Comparison of ENCODE assay signal across 12 cellular contexts in genomic region chr14:61564623-61565091, GRCh38.
DNase-seq lines count a peak whose midpoint lies in the region; ATAC-seq and TF ChIP-seq lines count a peak whose summit lies in the region.
"Had no signal": no experiment of that assay in that cellular context is flagged by ENCODE, and none has a peak within 500 bp of the region (broad histone marks: within the 10 kb centered on the region; RNA-seq: fewer than 3 reads in every experiment).

No MANE protein-coding gene starts in this region.

- H3K4me2 ChIP-seq in mesendoderm (ENCODE audit: low read length): no peak overlapping the region

- H3K27me3 ChIP-seq in mesendoderm (ENCODE audit: insufficient read depth, low read length, poor library complexity): no peaks in the 10 kb centered on the region

- H3K36me3 ChIP-seq in mesendoderm (ENCODE audit: control insufficient read depth, insufficient read depth, low read length): no peaks in the 10 kb centered on the region

- H3K18ac ChIP-seq in mesendoderm (ENCODE audit: low read length): no peak overlapping the region

- H2AK5ac ChIP-seq in mesendoderm (ENCODE audit: low read length): no peak overlapping the region

- TF ChIP-seq CTCF in astrocyte of the spinal cord (IDR thresholded peaks at IDR 0.05; ENCODE audit: low read depth, low read length): no peak

- in situ Hi-C loops in astrocyte of the spinal cord (cut with HindIII; ENCODE audit: low sequenced_read_pairs): no loop called here

- no peak overlapping the region for H3K27ac ChIP-seq in mesendoderm (ENCODE audit: low read depth, low read length)
- H3K27ac ChIP-seq: SK-N-MC had no signal

- H3K9ac ChIP-seq in mesendoderm (ENCODE audit: low read length): no peak overlapping the region

- H3K23ac ChIP-seq in mesendoderm (ENCODE audit: low read length): no peak overlapping the region

- peaks cover 4% of the 10 kb centered on the region for H3K4me1 ChIP-seq in mesendoderm (ENCODE audit: control insufficient read depth, low read depth, low read length)

- ATAC-seq in HG02970 (IDR thresholded peaks at IDR 0.05; ENCODE audit: low FRiP score, unreplicated experiment): no peak
- ATAC-seq: left colon had no signal

- H3K79me1 ChIP-seq in mesendoderm (ENCODE audit: low read length): no peaks in the 10 kb centered on the region

- H3K4me3 ChIP-seq in astrocyte of the spinal cord (ENCODE audit: low read depth, low read length) (no peak overlapping the region), mesendoderm (ENCODE audit: low read length) (no peak overlapping the region)
- H3K4me3 ChIP-seq: SK-N-MC had no signal

- no peak overlapping the region for H2BK120ac ChIP-seq in mesendoderm (ENCODE audit: low read depth, low read length)

- no peak overlapping the region for H4K8ac ChIP-seq in mesendoderm (ENCODE audit: low read depth, low read length)

- H2BK15ac ChIP-seq in mesendoderm (replicated peaks; ENCODE audit: low read depth): no peak overlapping the region

- H3K79me2 ChIP-seq in mesendoderm (ENCODE audit: control insufficient read depth, insufficient read depth, low read length): no peaks in the 10 kb centered on the region

- H3K4ac ChIP-seq in mesendoderm (ENCODE audit: low read depth, low read length): no peak overlapping the region

- DNase-seq in AG08395 (ENCODE audit: low spot score): peak; percentile 84
- DNase-seq in HS-5 (ENCODE audit: low read depth): peak; percentile 98
- DNase-seq in astrocyte of the spinal cord (ENCODE audit: low read depth, low spot score): peak; percentile 96
- peak; percentile 83 for DNase-seq in mesendoderm
- no peak for DNase-seq in NCI-H526 (lab: John Stamatoyannopoulos, UW)
- DNase-seq in GDM1 (lab: John Stamatoyannopoulos, UW): no peak
- no peak for DNase-seq in activated T-cell treated with anti-CD3 and anti-CD28 coated beads, Interleukin-2, amount 50 U/mL, for 48 hours
- DNase-seq: activated naive CD4-positive, alpha-beta T cell treated with anti-CD3 and anti-CD28 coated beads, Interleukin-2, amount 50 U/mL, for 16 hours; Kasumi-1; left colon had no signal

- no peak overlapping the region for H4K5ac ChIP-seq in mesendoderm (ENCODE audit: low read length)

- H2BK5ac ChIP-seq in mesendoderm (ENCODE audit: low read length): no peak overlapping the region

- WGBS in mesendoderm (ENCODE audit: extremely low coverage, insufficient coverage, low lambda C conversion rate): no CpG with 5 or more reads among the region's 6 CpGs

- H3K56ac ChIP-seq in mesendoderm (ENCODE audit: low read length): peak overlapping the region; percentile 6

Comparison
In these comparisons a context has a peak if more than half of its experiments do, and no peak if none do; other contexts are left out.
1. DNase-seq: peak in AG08395 (single experiment), HS-5 (single experiment), astrocyte of the spinal cord (single experiment) and mesendoderm (single experiment); none in NCI-H526 (0 of 2), GDM1 (single experiment) and activated T-cell treated with anti-CD3 and anti-CD28 coated beads, Interleukin-2, amount 50 U/mL, for 48 hours (0 of 2).